In genomic region chr5:51378415-51378777, GRCh38 we compare ENCODE assay signal across 15 cellular contexts. TPM values are rescaled to one million over a fixed set of nuclear protein-coding genes. Genes with fewer than 3 reads are reported as not detected.
A peak's percentile ranks its signal among the peaks of the same experiment; 100 is the strongest.
DNase-seq lines count a peak whose midpoint lies in the region; FAIRE-seq and TF ChIP-seq lines count a peak whose summit lies in the region.
"Had no signal": no experiment of that assay in that cellular context is flagged by ENCODE, and none has a peak within 500 bp of the region (broad histone marks: within the 10 kb centered on the region; RNA-seq: fewer than 3 reads in every experiment).

No MANE protein-coding gene starts in this region.

- H3K4me2 ChIP-seq in BLaER1 treated with 17β-estradiol and CSF1 and Interleukin-3, amounts not matched to agents 10 nM and 100 nM, result peak overlapping the region; percentile 64 to 82 (median 71)
- H3K4me2 ChIP-seq in H1 (ENCODE audit: insufficient read depth in 1 of 2, low read depth in 2 of 2, low read length in 2 of 2), result peak overlapping the region; percentile 88 to 98

- TF ChIP-seq CTCF in H1 (IDR thresholded peaks at IDR 0.05; ENCODE audit: control extremely low read depth in 1 of 3, insufficient read depth in 1 of 3, low read depth in 1 of 3, low read length in 3 of 3), result no peak
- TF ChIP-seq CTCF in nephron progenitor cell (IDR thresholded peaks at IDR 0.05), result no peak

- 0 out of 2 replicates have a peak overlapping the region, but pooled peaks have one; percentile 2 for H2BK15ac ChIP-seq in H1 (ENCODE audit: low read length)

- no peak overlapping the region for H4K91ac ChIP-seq in H1 (replicated peaks; ENCODE audit: insufficient read length, low read length)

- peak overlapping the region; percentile 62; the same call in 1 of the 2 replicates for H3K18ac ChIP-seq in H1 (ENCODE audit: extremely low read depth, low read length)

- no peaks in the 10 kb centered on the region for H4K20me1 ChIP-seq in BLaER1 treated with 17β-estradiol and CSF1 and Interleukin-3, amounts not matched to agents 10 nM and 100 nM
- peaks cover 0 to 2% of the 10 kb centered on the region in 2 experiments for H4K20me1 ChIP-seq in H1 (replicated peaks in 1 of 2; ENCODE audit: control insufficient read depth in 1 of 2, insufficient read depth in 2 of 2, low read length in 2 of 2)

- peak overlapping the region in 9 of 10 experiments; percentile 16 to 57 (median 34); a peak in 12 of 20 replicates for H3K4me3 ChIP-seq in BLaER1 treated with 17β-estradiol and CSF1 and Interleukin-3, amounts not matched to agents 10 nM and 100 nM
- H3K4me3 ChIP-seq in H1 (ENCODE audit: extremely low read depth in 1 of 4, insufficient read depth in 2 of 4, low read depth in 3 of 4, low read length in 4 of 4), result peak overlapping the region; percentile 35 to 62 (median 46); a peak in 7 of 8 replicates
- H3K4me3 ChIP-seq: heart left ventricle had no signal

- H3K9me3 ChIP-seq in BLaER1 treated with 17β-estradiol and CSF1 and Interleukin-3, amounts not matched to agents 10 nM and 100 nM (replicated peaks in 1 of 11), result peaks cover 10 to 28% (median 19%) of the 10 kb centered on the region in 11 experiments
- H3K9me3 ChIP-seq in H1 (ENCODE audit: insufficient read depth in 2 of 2, low read depth in 1 of 2, low read length in 1 of 2), result no peaks in the 10 kb centered on the region
- H3K9me3 ChIP-seq: heart left ventricle had no signal

- no peak overlapping the region for H3K14ac ChIP-seq in H1 (ENCODE audit: insufficient read length)

- H3K4me1 Mint-ChIP-seq in nephron progenitor cell, result peaks cover 52% of the 10 kb centered on the region

- peak; percentile 68 for DNase-seq in NCI-H1105 treated with DMSO at 0.1 percent for 48 hours (lab: John Stamatoyannopoulos, UW)
- no peak for DNase-seq in H1 (ENCODE audit: low read depth in 1 of 2, low spot score in 2 of 2)
- DNase-seq in nephron progenitor cell, result peak; percentile 50
- DNase-seq in inferior parietal cortex (ENCODE audit: extremely low spot score), result no peak
- no peak for DNase-seq in iPS-NIHi7 (ENCODE audit: extremely low spot score)
- no peak for DNase-seq in stimulated activated CD4-positive, alpha-beta T cell treated with anti-CD3 and anti-CD28 coated beads, Interleukin-2, amount 100 ng/mL, for 24 hours
- DNase-seq in effector CD4-positive, alpha-beta T cell, result no peak
- DNase-seq: activated CD4-positive, CD25-positive, alpha-beta regulatory T cell treated with anti-CD3 and anti-CD28 coated beads, Interleukin-2, amount 50 U/mL, for 72 hours; cortex of kidney; heart left ventricle; NCI-H2029; Right ventricle myocardium superior; stimulated activated CD4-positive, alpha-beta T cell treated with anti-CD3 and anti-CD28 coated beads, Interleukin-4, amount 100 ng/mL, for 1 hour had no signal

- H4K8ac ChIP-seq in H1 (ENCODE audit: extremely low read depth, insufficient read depth, low read length), result no peak overlapping the region

- H3K9me3 Mint-ChIP-seq in nephron progenitor cell, result no peaks in the 10 kb centered on the region
- H3K9me3 Mint-ChIP-seq: natural killer cell treated with Interleukin-12 subunit alpha and Interleukin-12 subunit beta and Interleukin-15 and Interleukin-18, amount 100 ng/mL, for 72 hours had no signal

- H3K36me3 ChIP-seq in BLaER1 treated with 17β-estradiol and CSF1 and Interleukin-3, amounts not matched to agents 10 nM and 100 nM, result no peaks in the 10 kb centered on the region
- no peaks in the 10 kb centered on the region for H3K36me3 ChIP-seq in H1 (ENCODE audit: control insufficient read depth in 2 of 4, insufficient read depth in 4 of 4, low read length in 3 of 4)
- H3K36me3 ChIP-seq: heart left ventricle had no signal

- H3K27ac ChIP-seq in BLaER1 treated with 17β-estradiol and CSF1 and Interleukin-3, amounts not matched to agents 10 nM and 100 nM, result no peak overlapping the region
- H3K27ac ChIP-seq in H1 (ENCODE audit: low read depth, low read length), result no peak overlapping the region
- H3K27ac ChIP-seq: heart left ventricle had no signal

- peaks cover 94% of the 10 kb centered on the region for H3K27me3 Mint-ChIP-seq in nephron progenitor cell (ENCODE audit: low read depth, poor library complexity)

- peaks cover 12 to 46% (median 34%) of the 10 kb centered on the region in 11 experiments; a peak in 20 of 22 replicates for H3K27me3 ChIP-seq in BLaER1 treated with 17β-estradiol and CSF1 and Interleukin-3, amounts not matched to agents 10 nM and 100 nM
- H3K27me3 ChIP-seq in H1 (replicated peaks in 1 of 4; ENCODE audit: control insufficient read depth in 3 of 4, extremely low read depth in 1 of 4, insufficient read depth in 3 of 4, low read length in 3 of 4), result peaks cover 42 to 86% (median 72%) of the 10 kb centered on the region in 4 experiments

- no peak for TF ChIP-seq RAD21 in H1 (IDR thresholded peaks at IDR 0.05 in 1 of 2, conservative IDR thresholded peaks at IDR 0.05 in 1 of 2; ENCODE audit: low read depth in 2 of 2, low read length in 2 of 2)

- H3K9ac ChIP-seq in BLaER1 treated with 17β-estradiol and CSF1 and Interleukin-3, amounts not matched to agents 10 nM and 100 nM, result peak overlapping the region in 3 of 11 experiments; percentile 10 to 49 (median 24); a peak in 4 of 22 replicates
- H3K9ac ChIP-seq in H1 (replicated peaks in 1 of 4; ENCODE audit: extremely low read depth in 1 of 4, low read depth in 3 of 4, low read length in 3 of 4), result no peak overlapping the region

- no peak overlapping the region for H3K23ac ChIP-seq in H1 (ENCODE audit: insufficient read length)

- WGBS in H1 (ENCODE audit: extremely low coverage in 1 of 2, insufficient coverage in 1 of 2, insufficient read length in 1 of 2, insufficient replicate concordance in 2 of 2, low coverage in 1 of 2, low lambda C conversion rate in 2 of 2, missing lambda C conversion rate in 1 of 2), 2 experiments, result 0% methylated on average over 12 of the region's 12 CpGs; no CpG with 5 or more reads in 1 of the 2 experiments

- H3K4me3 Mint-ChIP-seq in nephron progenitor cell, result peak overlapping the region; percentile 76
- H3K4me3 Mint-ChIP-seq: natural killer cell treated with Interleukin-12 subunit alpha and Interleukin-12 subunit beta and Interleukin-15 and Interleukin-18, amount 100 ng/mL, for 72 hours had no signal

- no peaks in the 10 kb centered on the region for H3K79me2 ChIP-seq in H1 (ENCODE audit: control insufficient read depth in 1 of 2, insufficient read depth in 2 of 2, low read length in 2 of 2)

- FAIRE-seq in H1 (lab: Jason Lieb, UNC), result no peak

- CTCF ChIA-PET in H1 (lab: Charles Lee; ENCODE audit: partially characterized antibody), result interaction anchor here (1.0 to 11.8 kb wide), 9 partner anchors 9 to 609 kb away, joined by 3 to 113 read pairs (median 4); no protein-coding TSS in a partner anchor

- H3K4me1 ChIP-seq in BLaER1 treated with 17β-estradiol and CSF1 and Interleukin-3, amounts not matched to agents 10 nM and 100 nM, result peaks cover 12 to 33% (median 14%) of the 10 kb centered on the region in 10 experiments
- peaks cover 9 to 33% (median 16%) of the 10 kb centered on the region in 4 experiments; a peak in 6 of 7 replicates for H3K4me1 ChIP-seq in H1 (replicated peaks in 1 of 4; ENCODE audit: control insufficient read depth in 3 of 4, insufficient read depth in 4 of 4, low read length in 3 of 4)

- no peak for TF ChIP-seq EP300 in H1 (IDR thresholded peaks at IDR 0.05; ENCODE audit: borderline replicate concordance in 1 of 2, low read depth in 2 of 2, low read length in 2 of 2)

- H2AFZ ChIP-seq in H1 (ENCODE audit: low read length), result no peak overlapping the region

- peak overlapping the region; percentile 13 for H3K27ac Mint-ChIP-seq in nephron progenitor cell
- H3K27ac Mint-ChIP-seq: natural killer cell treated with Interleukin-12 subunit alpha and Interleukin-12 subunit beta and Interleukin-15 and Interleukin-18, amount 100 ng/mL, for 72 hours had no signal

- no peaks in the 10 kb centered on the region for H3K36me3 Mint-ChIP-seq in nephron progenitor cell (ENCODE audit: low read depth)

- POLR2A ChIA-PET in H1 (lab: Charles Lee; ENCODE audit: partially characterized antibody), result interaction anchor here (0.8 to 1.6 kb wide), 3 partner anchors 14 to 426 kb away, joined by 4 to 6 read pairs (median 5); no protein-coding TSS in a partner anchor

- peaks cover 21% of the 10 kb centered on the region for H3K23me2 ChIP-seq in H1 (ENCODE audit: low read depth, low read length)

- H2AK5ac ChIP-seq in H1 (ENCODE audit: low read depth, low read length), result 0 out of 2 replicates have a peak overlapping the region, but pooled peaks have one; percentile 4

- no peak overlapping the region for H2BK120ac ChIP-seq in H1 (replicated peaks; ENCODE audit: low read depth, low read length)

- no peak overlapping the region for H3K4ac ChIP-seq in H1 (replicated peaks; ENCODE audit: insufficient read length, low read depth, low read length)

- no peak for TF ChIP-seq POLR2A in H1 (IDR thresholded peaks at IDR 0.05; ENCODE audit: control extremely low read depth in 1 of 2, low read depth in 2 of 2, low read length in 2 of 2)

- H3K56ac ChIP-seq in H1 (replicated peaks; ENCODE audit: insufficient read length, low read depth, low read length), result no peak overlapping the region

- no peak overlapping the region for H4K5ac ChIP-seq in H1 (ENCODE audit: insufficient read length, low read depth, low read length)

- H2BK5ac ChIP-seq in H1 (ENCODE audit: low read depth, low read length), result peak overlapping the region; percentile 20; the same call in 1 of the 2 replicates

- peak overlapping the region; percentile 4 for H2BK20ac ChIP-seq in H1 (ENCODE audit: low read length)

- no peaks in the 10 kb centered on the region for H3K79me1 ChIP-seq in H1 (ENCODE audit: low read depth, low read length)

- peak overlapping the region; percentile 97 for H2BK12ac ChIP-seq in H1 (ENCODE audit: low read depth, low read length)

TF ChIP-seq in H1, 55 proteins besides CTCF, POLR2A, EP300 and RAD21 (continues in another document):
- TF ChIP-seq CEBPB (IDR thresholded peaks at IDR 0.05; ENCODE audit: low read depth, low read length) (no peak), SUZ12 (IDR thresholded peaks at IDR 0.05; ENCODE audit: low read length) (0 out of 2 replicates have a peak, but pooled peaks have one; percentile 70)

RNA-seq across cellular contexts. Expression of gene ISL1, which starts 4.9 kb away (rescaled TPM):
- total RNA-seq in H1 (2021; fragmentation: NEBNext Ultra II Directional; extraction: Animal tissue kit (Norgen Biotek cat#: 25700)), result 0.19 TPM in 1 of 2 replicates, not detected in the other
- polyA plus RNA-seq in H1 (2011; rRNA removed), result 0.05 and 0.14 TPM in 2 replicates
- 0.05 TPM for polyA plus RNA-seq in H1 (2011; cell fraction: cytosol; rRNA removed)
- polyA plus RNA-seq in H1 (2011; cell fraction: nucleus; rRNA removed), result 0.11 TPM
- 0.13 to 0.24 TPM in 2 of 4 replicates, not detected in the others for polyA plus RNA-seq in H1 (2012, experiment 1 of 2)
- 0.14 TPM for polyA plus RNA-seq in H1 (2012, experiment 2 of 2)
- 0.20 TPM for polyA plus RNA-seq in H1 (2013, experiment 1 of 2)
- 0.18 TPM for polyA plus RNA-seq in H1 (2013, experiment 2 of 2)
- polyA minus RNA-seq in H1 (2011; rRNA and poly(A)+ RNA removed), result 0.09 and 0.44 TPM in 2 replicates
- polyA minus RNA-seq in H1 (2011; cell fraction: cytosol; rRNA and poly(A)+ RNA removed), result not detected
- polyA minus RNA-seq in H1 (2011; cell fraction: nucleus; rRNA and poly(A)+ RNA removed), result not detected
- total RNA-seq: natural killer cell treated with Interleukin-12 subunit alpha and Interleukin-12 subunit beta and Interleukin-15 and Interleukin-18, amount 100 ng/mL, for 72 hours; Right ventricle myocardium superior had no signal
- polyA plus RNA-seq: heart left ventricle had no signal

Comparison
In these comparisons a context has a peak if more than half of its experiments do, and no peak if none do; other contexts are left out.
1. DNase-seq: peak in NCI-H1105 treated with DMSO at 0.1 percent for 48 hours (single experiment) and nephron progenitor cell (single experiment); none in H1 (0 of 2), inferior parietal cortex (single experiment), iPS-NIHi7 (single experiment), stimulated activated CD4-positive, alpha-beta T cell treated with anti-CD3 and anti-CD28 coated beads, Interleukin-2, amount 100 ng/mL, for 24 hours (0 of 2) and effector CD4-positive, alpha-beta T cell (single experiment).